Comparison of ENCODE assay signal across 1 cellular context in genomic region chr2:42556351-42556890, GRCh38.
TF ChIP-seq lines count a peak whose summit lies in the region.

No MANE protein-coding gene starts in this region.

TF ChIP-seq in A549, 52 proteins besides CTCF, POLR2A, EP300 and RAD21 (continued from another document):
- TF ChIP-seq ESRRA (IDR thresholded peaks at IDR 0.05; ENCODE audit: borderline replicate concordance, low read length) (no peak), CHD4 (IDR thresholded peaks at IDR 0.05; ENCODE audit: borderline replicate concordance) (no peak), USF2 (IDR thresholded peaks at IDR 0.05) (no peak), POLR2AphosphoS2 (conservative IDR thresholded peaks at IDR 0.05; ENCODE audit: low read length) (no peak), CEBPB (IDR thresholded peaks at IDR 0.05) (no peak), HDAC2 (IDR thresholded peaks at IDR 0.05) (no peak), KDM5A (IDR thresholded peaks at IDR 0.05) (no peak), FOSB (CRISPR knock-in tag; IDR thresholded peaks at IDR 0.05) (no peak), MAZ (IDR thresholded peaks at IDR 0.05; ENCODE audit: borderline replicate concordance, low read depth, low read length) (no peak), CBX8 (IDR thresholded peaks at IDR 0.05) (no peak)
